In genomic region chr4:47074836-47075235, GRCh38 we compare ENCODE assay signal across 23 cellular contexts. TPM values are rescaled to one million over a fixed set of nuclear protein-coding genes. Genes with fewer than 3 reads are reported as not detected.
DNase-seq lines count a peak whose midpoint lies in the region; ATAC-seq and TF ChIP-seq lines count a peak whose summit lies in the region.
"Had no signal": no experiment of that assay in that cellular context is flagged by ENCODE, and none has a peak within 500 bp of the region (broad histone marks: within the 10 kb centered on the region; RNA-seq: fewer than 3 reads in every experiment).

No MANE protein-coding gene starts in this region.

- H3K4me3 Mint-ChIP-seq in GM23338: no peak overlapping the region
- H3K4me3 Mint-ChIP-seq in CD14-positive monocyte: no peak overlapping the region
- H3K4me3 Mint-ChIP-seq: H9, IgD-negative memory B cell, T-helper 17 cell had no signal

- 0 out of 2 replicates have a peak, but pooled peaks cover 7% of the 10 kb centered on the region for H3K4me1 ChIP-seq in GM23338 (ENCODE audit: insufficient read depth)
- peaks cover 36% of the 10 kb centered on the region for H3K4me1 ChIP-seq in osteoblast (ENCODE audit: insufficient read depth, low read length)

- H3K4me3 ChIP-seq in GM23338: no peak overlapping the region
- no peak overlapping the region for H3K4me3 ChIP-seq in choroid plexus epithelial cell (ENCODE audit: low read depth, low read length)
- peak overlapping the region; percentile 24 for H3K4me3 ChIP-seq in osteoblast (ENCODE audit: insufficient read depth, low read length)
- H3K4me3 ChIP-seq: MG63 had no signal

- H3K36me3 Mint-ChIP-seq in GM23338 (ENCODE audit: low read depth): no peaks in the 10 kb centered on the region
- H3K36me3 Mint-ChIP-seq in CD14-positive monocyte: no peaks in the 10 kb centered on the region
- H3K36me3 Mint-ChIP-seq: IgD-negative memory B cell had no signal

- H3K36me3 ChIP-seq in GM23338 (ENCODE audit: insufficient read depth) (no peaks in the 10 kb centered on the region), osteoblast (ENCODE audit: insufficient read depth, low read length) (no peaks in the 10 kb centered on the region)
- H3K36me3 ChIP-seq: MG63 had no signal

- peaks cover 12% of the 10 kb centered on the region; the same call in 2 of the 3 replicates for H3K4me1 Mint-ChIP-seq in GM23338
- H3K4me1 Mint-ChIP-seq in CD14-positive monocyte: no peaks in the 10 kb centered on the region
- H3K4me1 Mint-ChIP-seq: IgD-negative memory B cell, T-helper 17 cell had no signal

- H3K9me3 ChIP-seq in osteoblast (ENCODE audit: low read depth, low read length): no peaks in the 10 kb centered on the region
- H3K9me3 ChIP-seq: MG63 had no signal

- H3K27ac ChIP-seq in GM23338 (ENCODE audit: low read depth) (no peak overlapping the region), osteoblast (ENCODE audit: low read depth, low read length) (peak overlapping the region; percentile 35)

- H3K27me3 Mint-ChIP-seq in GM23338 (ENCODE audit: insufficient read depth, low read depth, poor library complexity) (peaks cover 2% of the 10 kb centered on the region), CD14-positive monocyte (ENCODE audit: low read depth in 3 of 3) (peaks cover 0 to 2% (median 1%) of the 10 kb centered on the region in 3 donors)
- H3K27me3 Mint-ChIP-seq: IgD-negative memory B cell had no signal

- no peaks in the 10 kb centered on the region for H3K79me2 ChIP-seq in GM23338 (replicated peaks; ENCODE audit: insufficient read depth)
- no peaks in the 10 kb centered on the region for H3K79me2 ChIP-seq in osteoblast (ENCODE audit: insufficient read depth, low read length)

- intact Hi-C loops in CD14-positive monocyte (cut with micrococcal nuclease): no loop called here

- TF ChIP-seq CTCF in GM23338 (conservative IDR thresholded peaks at IDR 0.05; ENCODE audit: low read depth in 2 of 2) (no peak), choroid plexus epithelial cell (conservative IDR thresholded peaks at IDR 0.05; ENCODE audit: low read depth, low read length) (no peak), osteoblast (IDR thresholded peaks at IDR 0.05; ENCODE audit: extremely low read depth, low read depth, low read length) (no peak), CD14-positive monocyte (IDR thresholded peaks at IDR 0.05) (no peak)

- ATAC-seq in GM23338: no peak
- ATAC-seq: T-helper 17 cell had no signal

- H3K9me2 ChIP-seq in GM23338 (ENCODE audit: insufficient read depth): peaks cover 5% of the 10 kb centered on the region; the same call in 1 of the 2 replicates

- no peaks in the 10 kb centered on the region for H3K27me3 ChIP-seq in GM23338 (ENCODE audit: insufficient read depth)
- no peaks in the 10 kb centered on the region for H3K27me3 ChIP-seq in osteoblast (ENCODE audit: insufficient read depth, low read length)
- H3K27me3 ChIP-seq: MG63 had no signal

- H3K9me3 Mint-ChIP-seq in GM23338 (no peaks in the 10 kb centered on the region), CD14-positive monocyte (peaks cover 0 to 2% (median 0%) of the 10 kb centered on the region in 7 donors)
- H3K9me3 Mint-ChIP-seq: H9, IgD-negative memory B cell had no signal

- H2AFZ ChIP-seq in GM23338 (peak overlapping the region; percentile 48; the same call in 1 of the 2 replicates), osteoblast (ENCODE audit: low read length) (no peak overlapping the region)

- H3K27ac Mint-ChIP-seq in GM23338: no peak overlapping the region
- no peak overlapping the region for H3K27ac Mint-ChIP-seq in CD14-positive monocyte
- H3K27ac Mint-ChIP-seq: H9, IgD-negative memory B cell, T-helper 17 cell had no signal

- no peak overlapping the region for H3K4me2 ChIP-seq in GM23338
- peak overlapping the region; percentile 73 for H3K4me2 ChIP-seq in osteoblast (ENCODE audit: insufficient read depth, low read length)

- H4K20me1 ChIP-seq in GM23338 (replicated peaks; ENCODE audit: insufficient read depth) (no peaks in the 10 kb centered on the region), osteoblast (ENCODE audit: insufficient read depth, low read length) (no peaks in the 10 kb centered on the region)

- DNase-seq in GM23338 (ENCODE audit: low spot score): no peak
- peak; percentile 55 for DNase-seq in NCI-H524 treated with DMSO at 0.1 percent for 48 hours (lab: John Stamatoyannopoulos, UW)
- DNase-seq in choroid plexus epithelial cell (ENCODE audit: low read depth): peak; percentile 9
- DNase-seq in osteoblast (ENCODE audit: insufficient read length, low spot score, missing footprints): no peak
- no peak for DNase-seq in OCI-M2 (lab: John Stamatoyannopoulos, UW; ENCODE audit: unreplicated experiment)
- no peak for DNase-seq in activated CD4-positive, CD25-positive, alpha-beta regulatory T cell treated with anti-CD3 and anti-CD28 coated beads, Interleukin-2, amount 50 U/mL, for 72 hours
- no peak for DNase-seq in CD14-positive monocyte (ENCODE audit: low spot score)
- DNase-seq: COR-L47; DMS53; H9; Kasumi-1; MG63; NCI-H1092; NCI-H1436 treated with DMSO at 0.1 percent for 48 hours; NCI-H2029; NCI-H2171; NCI-H69; NK-92 treated with Interleukin-12 subunit alpha and Interleukin-12 subunit beta, amount 100 ng/mL, for 24 hours; SIG-M5; T-helper 17 cell had no signal

- H3F3A ChIP-seq in GM23338 (replicated peaks; ENCODE audit: low read depth): no peaks in the 10 kb centered on the region

TF ChIP-seq in GM23338, 12 proteins besides CTCF, POLR2A, EP300 and RAD21 (continues in another document):
- TF ChIP-seq STAT1 (IDR thresholded peaks at IDR 0.05; ENCODE audit: unreplicated experiment) (no peak), ZNF331 (CRISPR knock-in tag; IDR thresholded peaks at IDR 0.05; ENCODE audit: low read depth) (no peak), CREB1 (CRISPR knock-in tag; IDR thresholded peaks at IDR 0.05; ENCODE audit: low read depth) (no peak), EZH2phosphoT487 (IDR thresholded peaks at IDR 0.05; ENCODE audit: unreplicated experiment) (no peak)
- TF ChIP-seq, protein P1, sequence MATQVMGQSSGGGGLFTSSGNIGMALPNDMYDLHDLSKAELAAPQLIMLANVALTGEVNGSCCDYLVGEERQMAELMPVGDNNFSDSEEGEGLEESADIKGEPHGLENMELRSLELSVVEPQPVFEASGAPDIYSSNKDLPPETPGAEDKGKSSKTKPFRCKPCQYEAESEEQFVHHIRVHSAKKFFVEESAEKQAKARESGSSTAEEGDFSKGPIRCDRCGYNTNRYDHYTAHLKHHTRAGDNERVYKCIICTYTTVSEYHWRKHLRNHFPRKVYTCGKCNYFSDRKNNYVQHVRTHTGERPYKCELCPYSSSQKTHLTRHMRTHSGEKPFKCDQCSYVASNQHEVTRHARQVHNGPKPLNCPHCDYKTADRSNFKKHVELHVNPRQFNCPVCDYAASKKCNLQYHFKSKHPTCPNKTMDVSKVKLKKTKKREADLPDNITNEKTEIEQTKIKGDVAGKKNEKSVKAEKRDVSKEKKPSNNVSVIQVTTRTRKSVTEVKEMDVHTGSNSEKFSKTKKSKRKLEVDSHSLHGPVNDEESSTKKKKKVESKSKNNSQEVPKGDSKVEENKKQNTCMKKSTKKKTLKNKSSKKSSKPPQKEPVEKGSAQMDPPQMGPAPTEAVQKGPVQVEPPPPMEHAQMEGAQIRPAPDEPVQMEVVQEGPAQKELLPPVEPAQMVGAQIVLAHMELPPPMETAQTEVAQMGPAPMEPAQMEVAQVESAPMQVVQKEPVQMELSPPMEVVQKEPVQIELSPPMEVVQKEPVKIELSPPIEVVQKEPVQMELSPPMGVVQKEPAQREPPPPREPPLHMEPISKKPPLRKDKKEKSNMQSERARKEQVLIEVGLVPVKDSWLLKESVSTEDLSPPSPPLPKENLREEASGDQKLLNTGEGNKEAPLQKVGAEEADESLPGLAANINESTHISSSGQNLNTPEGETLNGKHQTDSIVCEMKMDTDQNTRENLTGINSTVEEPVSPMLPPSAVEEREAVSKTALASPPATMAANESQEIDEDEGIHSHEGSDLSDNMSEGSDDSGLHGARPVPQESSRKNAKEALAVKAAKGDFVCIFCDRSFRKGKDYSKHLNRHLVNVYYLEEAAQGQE (IDR thresholded peaks at IDR 0.05; ENCODE audit: unreplicated experiment): no peak

RNA-seq across cellular contexts. Expression of gene GABRB1, which starts 43.5 kb away (rescaled TPM):
- total RNA-seq in GM23338 (2014; rRNA removed; shearing (Covaris generic)): 0.97 and 1.0 TPM in 2 replicates
- 0.14 and 0.26 TPM in 2 replicates for polyA plus RNA-seq in GM23338 (2016; fragmentation: Nextera tagmentation; extraction: Ambion mirVana)
- not detected in 2 replicates for total RNA-seq in osteoblast
- polyA plus RNA-seq in CD14-positive monocyte: not detected
- total RNA-seq: OCI-LY7, RPMI7951, T-helper 17 cell had no signal
- polyA plus RNA-seq: IgD-negative memory B cell had no signal

Comparison
In these comparisons a context has a peak if more than half of its experiments do, and no peak if none do; other contexts are left out.
1. DNase-seq: peak in NCI-H524 treated with DMSO at 0.1 percent for 48 hours (single experiment) and choroid plexus epithelial cell (single experiment); none in GM23338 (single experiment), osteoblast (single experiment), OCI-M2 (single experiment), activated CD4-positive, CD25-positive, alpha-beta regulatory T cell treated with anti-CD3 and anti-CD28 coated beads, Interleukin-2, amount 50 U/mL, for 72 hours (single experiment) and CD14-positive monocyte (single experiment).